In genomic region chr19:44643605-44644390, GRCh38 we compare ENCODE assay signal across 1 cellular context.
TF ChIP-seq lines count a peak whose summit lies in the region.

Gene PVR (plus strand): TSS chr19:44643910. CDS start chr19:44644097, 187 bp downstream.

TF ChIP-seq in HepG2, 621 proteins besides CTCF, POLR2A, EP300 and RAD21 (continued from another document and continues in another):
- no peak for TF ChIP-seq ZNF225 (CRISPR knock-in tag; IDR thresholded peaks at IDR 0.05)
- no peak for TF ChIP-seq TSC22D2 (CRISPR knock-in tag; IDR thresholded peaks at IDR 0.05; ENCODE audit: borderline replicate concordance)
- peak; percentile 34; the same call in 1 of the 2 replicates for TF ChIP-seq ZNF784 (CRISPR knock-in tag; IDR thresholded peaks at IDR 0.05; ENCODE audit: borderline replicate concordance)
- peak; percentile 43; the same call in 1 of the 2 replicates for TF ChIP-seq SALL1 (CRISPR knock-in tag; IDR thresholded peaks at IDR 0.05)
- no peak for TF ChIP-seq PRDM4 (CRISPR knock-in tag; IDR thresholded peaks at IDR 0.05; ENCODE audit: borderline replicate concordance)
- TF ChIP-seq MAFK (conservative IDR thresholded peaks at IDR 0.05 in 1 of 2, IDR thresholded peaks at IDR 0.05 in 1 of 2; ENCODE audit: low read length in 2 of 2) = no peak
- no peak for TF ChIP-seq ZNF496 (CRISPR knock-in tag; IDR thresholded peaks at IDR 0.05; ENCODE audit: insufficient replicate concordance)
- no peak for TF ChIP-seq PRMT3 (CRISPR knock-in tag; IDR thresholded peaks at IDR 0.05; ENCODE audit: borderline replicate concordance, low read depth)
- TF ChIP-seq ZNF446 (CRISPR knock-in tag; IDR thresholded peaks at IDR 0.05) = 0 out of 2 replicates have a peak, but pooled peaks have one; percentile 31
- no peak for TF ChIP-seq ZNF3 (CRISPR knock-in tag; IDR thresholded peaks at IDR 0.05)
- TF ChIP-seq ZNF564 (CRISPR knock-in tag; IDR thresholded peaks at IDR 0.05) = 0 out of 2 replicates have a peak, but pooled peaks have one; percentile 6
- no peak for TF ChIP-seq ZBTB21 (CRISPR knock-in tag; IDR thresholded peaks at IDR 0.05)
- TF ChIP-seq NR0B2 (CRISPR knock-in tag; IDR thresholded peaks at IDR 0.05) = no peak
- no peak for TF ChIP-seq THYN1 (CRISPR knock-in tag; IDR thresholded peaks at IDR 0.05; ENCODE audit: borderline replicate concordance, low read depth)
- no peak for TF ChIP-seq CREB3 (CRISPR knock-in tag; IDR thresholded peaks at IDR 0.05)
- peak; percentile 75; the same call in 1 of the 2 replicates for TF ChIP-seq ARNTL (CRISPR knock-in tag; IDR thresholded peaks at IDR 0.05)
- no peak for TF ChIP-seq ZNF792 (CRISPR knock-in tag; IDR thresholded peaks at IDR 0.05)
- TF ChIP-seq BRCA1 (CRISPR knock-in tag; IDR thresholded peaks at IDR 0.05) = no peak
- no peak for TF ChIP-seq STAT5B (CRISPR knock-in tag; IDR thresholded peaks at IDR 0.05)
- no peak for TF ChIP-seq ZFP36 (IDR thresholded peaks at IDR 0.05; ENCODE audit: borderline replicate concordance, low read depth, low read length, partially characterized antibody)
- TF ChIP-seq ZNF674 (CRISPR knock-in tag; IDR thresholded peaks at IDR 0.05; ENCODE audit: low read depth) = peak; percentile 51; the same call in 1 of the 2 replicates
- TF ChIP-seq ZNF431 (CRISPR knock-in tag; IDR thresholded peaks at IDR 0.05; ENCODE audit: borderline replicate concordance, low read depth) = no peak
- TF ChIP-seq ZNF414 (CRISPR knock-in tag; IDR thresholded peaks at IDR 0.05) = no peak
- TF ChIP-seq ZNF790 (CRISPR knock-in tag; IDR thresholded peaks at IDR 0.05; ENCODE audit: borderline replicate concordance) = no peak
- no peak for TF ChIP-seq MEIS2 (CRISPR knock-in tag; IDR thresholded peaks at IDR 0.05)
- TF ChIP-seq TOE1 (CRISPR knock-in tag; IDR thresholded peaks at IDR 0.05) = no peak
- no peak for TF ChIP-seq ZBTB49 (CRISPR knock-in tag; IDR thresholded peaks at IDR 0.05; ENCODE audit: borderline replicate concordance)
- no peak for TF ChIP-seq FIP1L1 (IDR thresholded peaks at IDR 0.05; ENCODE audit: borderline replicate concordance, insufficient read depth, low read depth, low read length)
- no peak for TF ChIP-seq POGK (CRISPR knock-in tag; conservative IDR thresholded peaks at IDR 0.05)
- no peak for TF ChIP-seq BHLHE40 (IDR thresholded peaks at IDR 0.05; ENCODE audit: low read length)
- no peak for TF ChIP-seq GFI1 (CRISPR knock-in tag; IDR thresholded peaks at IDR 0.05; ENCODE audit: borderline replicate concordance)
- peak; percentile 34; the same call in 1 of the 2 replicates for TF ChIP-seq NAIF1 (CRISPR knock-in tag; IDR thresholded peaks at IDR 0.05; ENCODE audit: borderline replicate concordance)
- TF ChIP-seq ZNF24 (IDR thresholded peaks at IDR 0.05) = no peak
- TF ChIP-seq BORCS8-MEF2B (CRISPR knock-in tag; IDR thresholded peaks at IDR 0.05) = 0 out of 2 replicates have a peak, but pooled peaks have one; percentile 46
- TF ChIP-seq NFE2 (CRISPR knock-in tag; IDR thresholded peaks at IDR 0.05) = no peak
- TF ChIP-seq ZBTB20 (CRISPR knock-in tag; IDR thresholded peaks at IDR 0.05; ENCODE audit: borderline replicate concordance, low read depth) = no peak
- TF ChIP-seq ZNF574 (CRISPR knock-in tag; IDR thresholded peaks at IDR 0.05) = peak; percentile 43
- TF ChIP-seq ZNF253 (CRISPR knock-in tag; IDR thresholded peaks at IDR 0.05; ENCODE audit: borderline replicate concordance) = no peak
- TF ChIP-seq MTA1 (CRISPR knock-in tag; IDR thresholded peaks at IDR 0.05; ENCODE audit: borderline replicate concordance) = no peak; the same call in 1 of the 2 replicates
- no peak; the same call in 1 of the 2 replicates for TF ChIP-seq ZNF605 (CRISPR knock-in tag; IDR thresholded peaks at IDR 0.05)
- peak; percentile 80 for TF ChIP-seq YY1 (IDR thresholded peaks at IDR 0.05; ENCODE audit: insufficient read depth, insufficient replicate concordance, low read depth, low read length)
- no peak for TF ChIP-seq CCAR2 (optimal IDR thresholded peaks at IDR 0.05; ENCODE audit: low read depth, low read length)
- TF ChIP-seq CSRNP2 (CRISPR knock-in tag; conservative IDR thresholded peaks at IDR 0.05; ENCODE audit: low read depth) = no peak
- TF ChIP-seq KDM3A (CRISPR knock-in tag; IDR thresholded peaks at IDR 0.05; ENCODE audit: low read depth) = peak; percentile 67; the same call in 1 of the 2 replicates
- TF ChIP-seq MATR3 (CRISPR knock-in tag; IDR thresholded peaks at IDR 0.05) = no peak
- no peak for TF ChIP-seq ZNF256 (CRISPR knock-in tag; conservative IDR thresholded peaks at IDR 0.05)
- no peak for TF ChIP-seq NCOR1 (IDR thresholded peaks at IDR 0.05; ENCODE audit: borderline replicate concordance, low read length)
- TF ChIP-seq PHF21A (CRISPR knock-in tag; IDR thresholded peaks at IDR 0.05) = no peak
- TF ChIP-seq ZNF770 (CRISPR knock-in tag; IDR thresholded peaks at IDR 0.05) = 0 out of 2 replicates have a peak, but pooled peaks have one; percentile 71
- TF ChIP-seq ZNF274 (CRISPR knock-in tag; IDR thresholded peaks at IDR 0.05) = peak; percentile 70; the same call in 1 of the 2 replicates
- no peak for TF ChIP-seq MLX (CRISPR knock-in tag; IDR thresholded peaks at IDR 0.05)
